ENCODE assay signal across 9 cellular contexts in the genomic region with DNA sequence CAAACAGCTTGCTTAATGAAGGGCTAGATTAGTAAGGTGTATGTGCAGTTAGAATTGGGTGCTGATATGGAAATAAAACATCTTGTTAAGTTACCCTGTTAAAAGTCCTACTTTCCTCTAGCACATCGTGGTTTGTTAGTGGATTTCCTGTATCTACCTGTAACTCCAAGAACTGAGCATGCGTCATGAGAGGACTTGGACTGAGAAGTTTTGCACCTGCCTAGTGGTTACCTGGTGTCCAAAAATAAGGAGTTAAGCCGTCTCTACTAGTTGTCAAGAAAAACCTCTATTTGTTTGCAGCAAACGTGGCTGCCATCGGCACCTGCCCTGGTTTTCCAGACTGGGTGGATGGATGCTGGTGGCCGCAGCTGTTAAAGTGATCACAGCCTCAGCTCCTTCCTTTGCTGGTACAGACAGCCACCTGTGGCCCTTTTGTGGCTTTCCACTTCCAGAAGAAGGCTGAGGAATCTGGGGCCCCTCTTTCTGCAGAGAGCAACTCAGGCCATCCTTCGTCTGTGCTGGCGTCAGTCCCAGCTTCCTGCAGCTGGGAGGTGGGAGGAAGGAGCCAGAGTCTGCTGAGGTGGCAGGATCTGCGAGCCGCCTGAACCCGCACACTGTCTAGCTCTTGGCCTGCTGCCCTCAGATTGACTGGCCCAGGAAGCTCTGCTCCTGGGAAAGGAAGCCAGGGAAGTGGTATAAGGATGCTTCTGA. TPM values are rescaled to one million over a fixed set of nuclear protein-coding genes. Genes with fewer than 3 reads are reported as not detected.
A peak's percentile ranks its signal among the peaks of the same experiment; 100 is the strongest.
DNase-seq lines count a peak whose midpoint lies in the region; TF ChIP-seq lines count a peak whose summit lies in the region.
"Had no signal": no experiment of that assay in that cellular context is flagged by ENCODE, and none has a peak within 500 bp of the region (broad histone marks: within the 10 kb centered on the region; RNA-seq: fewer than 3 reads in every experiment).

No MANE protein-coding gene starts in this region.

- H3K4me1 Mint-ChIP-seq in activated CD4-positive, alpha-beta memory T cell treated with anti-CD3 and anti-CD28 coated beads, Interleukin-2, amount 10 ng/mL, durations not matched to agents 7 days and 5 days = peaks cover 11% of the 10 kb centered on the region

- CTCF ChIA-PET in activated CD4-positive, alpha-beta memory T cell treated with anti-CD3 and anti-CD28 coated beads, Interleukin-2, amount 10 ng/mL, durations not matched to agents 7 days and 5 days (lab: Charles Lee) = interaction anchor here (1.3 kb wide), 1 partner anchor 220 kb away, joined by 4 read pairs; no protein-coding TSS in a partner anchor

- no peaks in the 10 kb centered on the region for H3K27me3 Mint-ChIP-seq in activated CD4-positive, alpha-beta memory T cell treated with anti-CD3 and anti-CD28 coated beads, Interleukin-2, amount 10 ng/mL, durations not matched to agents 7 days and 5 days
- H3K27me3 Mint-ChIP-seq: naive B cell had no signal

- POLR2A ChIA-PET in activated CD4-positive, alpha-beta memory T cell treated with anti-CD3 and anti-CD28 coated beads, Interleukin-2, amount 10 ng/mL, durations not matched to agents 7 days and 5 days (lab: Charles Lee) = no interaction called here

- DNase-seq in GM03348 (ENCODE audit: low spot score) (peak; percentile 49), NCI-H2227 treated with DMSO at 0.1 percent for 48 hours (lab: John Stamatoyannopoulos, UW) (peak; percentile 15), fibroblast of mammary gland (ENCODE audit: low read depth) (peak; percentile 70), posterior vena cava (ENCODE audit: low spot score) (peak; percentile 79), cortex of kidney (lab: John Stamatoyannopoulos, UW) (no peak), DMS114 treated with DMSO at 0.1 percent for 48 hours (lab: John Stamatoyannopoulos, UW; ENCODE audit: unreplicated experiment) (no peak), GM19238 (ENCODE audit: insufficient read length, low spot score) (no peak)
- DNase-seq in activated CD4-positive, alpha-beta memory T cell treated with anti-CD3 and anti-CD28 coated beads, Interleukin-2, amount 10 ng/mL, durations not matched to agents 7 days and 5 days = no peak
- DNase-seq: naive B cell had no signal

- intact Hi-C loops in posterior vena cava (cut with DNase I) = no loop called here

- H3K36me3 Mint-ChIP-seq in activated CD4-positive, alpha-beta memory T cell treated with anti-CD3 and anti-CD28 coated beads, Interleukin-2, amount 10 ng/mL, durations not matched to agents 7 days and 5 days (ENCODE audit: low read depth) = no peaks in the 10 kb centered on the region
- H3K36me3 Mint-ChIP-seq: naive B cell had no signal

- H3K4me3 ChIP-seq in fibroblast of mammary gland (ENCODE audit: control insufficient read depth, low read depth, low read length) = no peak overlapping the region

- no peak for TF ChIP-seq CTCF in fibroblast of mammary gland (conservative IDR thresholded peaks at IDR 0.05; ENCODE audit: control insufficient read depth, insufficient read depth, low read depth, low read length)

- no peak overlapping the region for H3K4me3 Mint-ChIP-seq in activated CD4-positive, alpha-beta memory T cell treated with anti-CD3 and anti-CD28 coated beads, Interleukin-2, amount 10 ng/mL, durations not matched to agents 7 days and 5 days

- no peak overlapping the region for H3K27ac Mint-ChIP-seq in activated CD4-positive, alpha-beta memory T cell treated with anti-CD3 and anti-CD28 coated beads, Interleukin-2, amount 10 ng/mL, durations not matched to agents 7 days and 5 days

- H3K9me3 Mint-ChIP-seq in activated CD4-positive, alpha-beta memory T cell treated with anti-CD3 and anti-CD28 coated beads, Interleukin-2, amount 10 ng/mL, durations not matched to agents 7 days and 5 days = no peaks in the 10 kb centered on the region
- H3K9me3 Mint-ChIP-seq: naive B cell had no signal

RNA-seq across cellular contexts. Expression of gene CABLES1, which starts 56.8 kb away (rescaled TPM):
- total RNA-seq in posterior vena cava = 10 to 100 TPM in 1 of 2 donors, 1 to 10 TPM in 1; 9.3 to 10.8 TPM
- 1 to 10 TPM; 2.7 to 2.8 TPM for total RNA-seq in activated CD4-positive, alpha-beta memory T cell treated with anti-CD3 and anti-CD28 coated beads, Interleukin-2, amount 10 ng/mL, durations not matched to agents 7 days and 5 days

Comparison
In these comparisons a context has a peak if more than half of its experiments do, and no peak if none do; other contexts are left out.
1. DNase-seq: peak in GM03348 (single experiment), NCI-H2227 treated with DMSO at 0.1 percent for 48 hours (single experiment), fibroblast of mammary gland (single experiment) and posterior vena cava (single experiment); none in cortex of kidney (single experiment), activated CD4-positive, alpha-beta memory T cell treated with anti-CD3 and anti-CD28 coated beads, Interleukin-2, amount 10 ng/mL, durations not matched to agents 7 days and 5 days (single experiment), DMS114 treated with DMSO at 0.1 percent for 48 hours (single experiment) and GM19238 (single experiment).